ENCODE assay signal across 12 cellular contexts in genomic region chr4:168840988-168841681, GRCh38.
DNase-seq lines count a peak whose midpoint lies in the region; ATAC-seq and TF ChIP-seq lines count a peak whose summit lies in the region.
"Had no signal": no experiment of that assay in that cellular context is flagged by ENCODE, and none has a peak within 500 bp of the region (broad histone marks: within the 10 kb centered on the region; RNA-seq: fewer than 3 reads in every experiment).

No MANE protein-coding gene starts in this region.

- no peak for TF ChIP-seq POLR2A in vagina (IDR thresholded peaks at IDR 0.05)

- H3K9ac ChIP-seq in endocrine pancreas (ENCODE audit: control insufficient read depth, insufficient read depth, low read length) (no peak overlapping the region), mucosa of stomach (ENCODE audit: low read length) (peak overlapping the region; percentile 3)

- H3K9me3 ChIP-seq in endocrine pancreas (ENCODE audit: control insufficient read depth, low read length) (no peaks in the 10 kb centered on the region), mucosa of stomach (ENCODE audit: control insufficient read depth, low read length) (no peaks in the 10 kb centered on the region), vagina (no peaks in the 10 kb centered on the region)

- DNase-seq in activated T-cell treated with anti-CD3 and anti-CD28 coated beads, Interleukin-2, amount 50 U/mL, for 72 hours: no peak
- DNase-seq in activated T-cell treated with anti-CD3 and anti-CD28 coated beads for 4 hours (no peak), vagina (ENCODE audit: extremely low spot score in 2 of 2) (no peak), KG1 (lab: John Stamatoyannopoulos, UW) (no peak), NCI-H748 (lab: John Stamatoyannopoulos, UW; ENCODE audit: unreplicated experiment) (no peak)
- no peak for DNase-seq in activated CD4-positive, CD25-positive, alpha-beta regulatory T cell (lab: John Stamatoyannopoulos, UW)
- DNase-seq: AML-193; NCI-H526; stimulated activated CD4-positive, alpha-beta T cell treated with anti-CD3 and anti-CD28 coated beads, Interleukin-4, amount 100 ng/mL, for 4 hours; T-helper 9 cell had no signal

- ATAC-seq in activated T-cell treated with anti-CD3 and anti-CD28 coated beads, Interleukin-2, amount 50 U/mL, for 72 hours (replicated peaks in 1 of 2): peak; percentile 66 to 71

- peaks cover 41% of the 10 kb centered on the region for H3K4me1 ChIP-seq in endocrine pancreas (ENCODE audit: control insufficient read depth, insufficient read depth, low read length)
- peaks cover 26% of the 10 kb centered on the region for H3K4me1 ChIP-seq in mucosa of stomach (ENCODE audit: control insufficient read depth, insufficient read depth, low read length)
- peaks cover 86% of the 10 kb centered on the region for H3K4me1 ChIP-seq in vagina

- H3K36me3 Mint-ChIP-seq in activated T-cell treated with anti-CD3 and anti-CD28 coated beads, Interleukin-2, amount 50 U/mL, for 72 hours (ENCODE audit: insufficient read depth in 2 of 2): peaks cover 0 to 2% of the 10 kb centered on the region in 2 donors

- H3K36me3 ChIP-seq in endocrine pancreas (ENCODE audit: control insufficient read depth, insufficient read depth, low read length) (no peaks in the 10 kb centered on the region), mucosa of stomach (ENCODE audit: control insufficient read depth, insufficient read depth, low read length) (no peaks in the 10 kb centered on the region), vagina (no peaks in the 10 kb centered on the region)

- H3K4me3 Mint-ChIP-seq in activated T-cell treated with anti-CD3 and anti-CD28 coated beads, Interleukin-2, amount 50 U/mL, for 72 hours: peak overlapping the region in 1 of 2 donors; percentile 67

- H3K4me3 ChIP-seq in endocrine pancreas (ENCODE audit: control insufficient read depth, insufficient read depth, low read length) (peak overlapping the region; percentile 36), mucosa of stomach (ENCODE audit: low read length) (no peak overlapping the region), vagina (no peak overlapping the region)

- H3K27me3 ChIP-seq in endocrine pancreas (ENCODE audit: control insufficient read depth, insufficient read depth, low read length) (no peaks in the 10 kb centered on the region), mucosa of stomach (ENCODE audit: control insufficient read depth, insufficient read depth, low read length) (no peaks in the 10 kb centered on the region), vagina (no peaks in the 10 kb centered on the region)

- intact Hi-C loops in vagina (cut with DNase I): no loop called here

- H3K4me1 Mint-ChIP-seq in activated T-cell treated with anti-CD3 and anti-CD28 coated beads, Interleukin-2, amount 50 U/mL, for 72 hours (ENCODE audit: low read depth): peaks cover 27% of the 10 kb centered on the region

- no peak for TF ChIP-seq CTCF in vagina (IDR thresholded peaks at IDR 0.05)

- no peaks in the 10 kb centered on the region for H3K9me3 Mint-ChIP-seq in activated T-cell treated with anti-CD3 and anti-CD28 coated beads, Interleukin-2, amount 50 U/mL, for 72 hours

- peaks cover 26% of the 10 kb centered on the region for H3K27me3 Mint-ChIP-seq in activated T-cell treated with anti-CD3 and anti-CD28 coated beads, Interleukin-2, amount 50 U/mL, for 72 hours (ENCODE audit: low read depth)

- H3K27ac ChIP-seq in vagina: peak overlapping the region; percentile 92

- no peak overlapping the region for H3K27ac Mint-ChIP-seq in activated T-cell treated with anti-CD3 and anti-CD28 coated beads, Interleukin-2, amount 50 U/mL, for 72 hours
